8 cellular contexts compared by ENCODE assay signal in genomic region chr1:185646202-185646683, GRCh38.
DNase-seq lines count a peak whose midpoint lies in the region; ATAC-seq, FAIRE-seq and TF ChIP-seq lines count a peak whose summit lies in the region.

No MANE protein-coding gene starts in this region.

- TF ChIP-seq CTCF in A673 (conservative IDR thresholded peaks at IDR 0.05; ENCODE audit: low read depth, low read length), result no peak
- no peak for TF ChIP-seq CTCF in PC-9 (conservative IDR thresholded peaks at IDR 0.05)

- H3K4me3 ChIP-seq in A673 (ENCODE audit: low read depth, low read length, poor library complexity, severe bottlenecking) (peak overlapping the region; percentile 30), HAP-1 (peak overlapping the region; percentile 6; the same call in 1 of the 2 replicates), PC-9 (no peak overlapping the region), mesodermal cell (ENCODE audit: extremely low read depth, insufficient read depth, low read length, poor library complexity, severe bottlenecking) (no peak overlapping the region)

- POLR2A ChIA-PET in A673 (lab: Charles Lee; ENCODE audit: low non-redundant PET) (interaction anchor here (0.6 to 1.0 kb wide), 3 partner anchors 18 to 330 kb away, joined by 3 to 18 read pairs (median 10); partner anchors contain the start of gene IVNS1ABP), PC-9 (lab: Charles Lee; ENCODE audit: unreplicated experiment) (interaction anchor here (0.5 to 0.7 kb wide), 3 partner anchors 53 to 211 kb away, joined by 3 to 12 read pairs (median 7); no protein-coding TSS in a partner anchor)

- ATAC-seq in HG03108 (IDR thresholded peaks at IDR 0.05; ENCODE audit: unreplicated experiment), result no peak

- no peaks in the 10 kb centered on the region for H3K79me2 ChIP-seq in PC-9 (ENCODE audit: low read depth)

- peak; percentile 97 for FAIRE-seq in endometrium (lab: Jason Lieb, UNC)

- H3K9me3 ChIP-seq in A673 (ENCODE audit: low read depth, low read length, poor library complexity, severe bottlenecking) (peaks cover 17% of the 10 kb centered on the region), HAP-1 (peaks cover 6% of the 10 kb centered on the region; the same call in 1 of the 2 replicates), PC-9 (ENCODE audit: insufficient read depth, low read depth) (0 out of 2 replicates have a peak, but pooled peaks cover 8% of the 10 kb centered on the region), mesodermal cell (ENCODE audit: control insufficient read depth, low read length) (peaks cover 18% of the 10 kb centered on the region)

- peak overlapping the region; percentile 38 for H3K4me2 ChIP-seq in PC-9

- peaks cover 43% of the 10 kb centered on the region for H3K4me1 ChIP-seq in A673 (ENCODE audit: insufficient read depth, low read length, poor library complexity, severe bottlenecking)
- H3K4me1 ChIP-seq in HAP-1, result peaks cover 30% of the 10 kb centered on the region
- peaks cover 16% of the 10 kb centered on the region; the same call in 1 of the 2 replicates for H3K4me1 ChIP-seq in PC-9 (replicated peaks; ENCODE audit: insufficient read depth)
- H3K4me1 ChIP-seq in mesodermal cell (ENCODE audit: control insufficient read depth, insufficient read depth, low read length, poor library complexity, severe bottlenecking), result peaks cover 12% of the 10 kb centered on the region

- H3K36me3 ChIP-seq in A673 (ENCODE audit: insufficient read depth, low read length, poor library complexity, severe bottlenecking), result no peaks in the 10 kb centered on the region
- H3K36me3 ChIP-seq in HAP-1 (replicated peaks), result no peaks in the 10 kb centered on the region
- H3K36me3 ChIP-seq in PC-9 (ENCODE audit: low read depth), result no peaks in the 10 kb centered on the region
- H3K36me3 ChIP-seq in mesodermal cell (ENCODE audit: control insufficient read depth, insufficient read depth, low read length), result no peaks in the 10 kb centered on the region

- H3F3A ChIP-seq in PC-9 (ENCODE audit: insufficient read depth, low read depth), result peaks cover 15% of the 10 kb centered on the region; the same call in 1 of the 2 replicates

- CTCF ChIA-PET in A673 (lab: Charles Lee) (interaction anchor here (0.6 to 1.4 kb wide), 4 partner anchors 35 to 552 kb away, joined by 3 to 7 read pairs (median 4); partner anchors contain the start of gene IVNS1ABP), PC-9 (lab: Charles Lee) (interaction anchor here (0.6 to 1.0 kb wide), 3 partner anchors 35 to 329 kb away, joined by 3 to 5 read pairs (median 4); partner anchors contain the start of gene IVNS1ABP)

- H3K27ac ChIP-seq in A673 (ENCODE audit: low read depth, low read length, poor library complexity, severe bottlenecking) (peak overlapping the region; percentile 88), PC-9 (peak overlapping the region; percentile 11; the same call in 1 of the 2 replicates), mesodermal cell (ENCODE audit: low read depth, low read length, severe bottlenecking) (peak overlapping the region; percentile 98)

- DNase-seq in A673 (ENCODE audit: low spot score) (peak; percentile 100), HAP-1 (ENCODE audit: low spot score in 2 of 2) (peak; percentile 86 to 98), PC-9 (peak; percentile 74 to 78), activated gamma-delta T cell (lab: John Stamatoyannopoulos, UW) (no peak), OCI-M2 (lab: John Stamatoyannopoulos, UW; ENCODE audit: unreplicated experiment) (no peak)

- H2AFZ ChIP-seq in PC-9, result no peak overlapping the region

- 4 to 10% methylated on average over 1 to 3 of the region's 3 CpGs for whole genome bisulfite sequencing in mesodermal cell (ENCODE audit: insufficient coverage in 2 of 2), 2 experiments

- in situ Hi-C loops in HAP-1 (cut with MboI; ENCODE audit: low sequenced_read_pairs), result no loop called here

- BruUV-seq in A673 (replicated peaks; lab: Mats Ljungman, UMichigan) (no TSS peak), PC-9 (replicated peaks; lab: Mats Ljungman, UMichigan) (no TSS peak)

- intact Hi-C loops in A673 (cut with micrococcal nuclease; ENCODE audit: unreplicated experiment), result no loop called here
- intact Hi-C loops in PC-9 (cut with micrococcal nuclease; ENCODE audit: unreplicated experiment), result loop anchor here (1.0 to 5.0 kb wide), 3 partner anchors 81 to 329 kb away; partner anchors contain the start of gene IVNS1ABP

- no peaks in the 10 kb centered on the region for H4K20me1 ChIP-seq in PC-9 (ENCODE audit: insufficient read depth)

- H3K9me2 ChIP-seq in PC-9 (ENCODE audit: insufficient read depth), result no peaks in the 10 kb centered on the region

- H3K27me3 ChIP-seq in A673 (replicated peaks; ENCODE audit: insufficient read depth, low read depth, low read length, poor library complexity), result no peaks in the 10 kb centered on the region
- H3K27me3 ChIP-seq in HAP-1 (ENCODE audit: low read depth), result no peaks in the 10 kb centered on the region
- H3K27me3 ChIP-seq in PC-9 (ENCODE audit: insufficient read depth, low read depth), result no peaks in the 10 kb centered on the region

Comparison
In these comparisons a context has a peak if more than half of its experiments do, and no peak if none do; other contexts are left out.
1. DNase-seq: peak in A673 (single experiment), HAP-1 (2 of 2) and PC-9 (2 of 2); none in activated gamma-delta T cell (single experiment) and OCI-M2 (single experiment).
2. H3K27ac ChIP-seq: peak in every context shown above with its lines; median percentile 98 in mesodermal cell; 88 in A673; 11 in PC-9.
3. H3K4me3 ChIP-seq: peak in A673 (single experiment) and HAP-1 (single experiment); none in PC-9 (single experiment) and mesodermal cell (single experiment).